8 cellular contexts compared by ENCODE assay signal in genomic region chr15:62119224-62119925, GRCh38. TPM values are rescaled to one million over a fixed set of nuclear protein-coding genes. Genes with fewer than 3 reads are reported as not detected.
DNase-seq lines count a peak whose midpoint lies in the region; ATAC-seq lines count a peak whose summit lies in the region.

No MANE protein-coding gene starts in this region.

- no peaks in the 10 kb centered on the region for H3K4me1 ChIP-seq in muscle layer of duodenum (ENCODE audit: control insufficient read depth in 1 of 2, insufficient read depth in 2 of 2, low read length in 2 of 2)

- H3K27ac ChIP-seq in muscle layer of duodenum (ENCODE audit: low read length) = peak overlapping the region; percentile 68

- H3K27ac Mint-ChIP-seq in activated CD4-positive, alpha-beta T cell treated with anti-CD3 and anti-CD28 coated beads for 36 hours = peak overlapping the region; percentile 94
- H3K27ac Mint-ChIP-seq in effector memory CD8-positive, alpha-beta T cell = peak overlapping the region in 1 of 2 donors; percentile 95

- peak overlapping the region; percentile 2 to 22 for H3K4me3 ChIP-seq in muscle layer of duodenum (ENCODE audit: low read depth in 1 of 2, low read length in 2 of 2)

- no peaks in the 10 kb centered on the region for H3K27me3 ChIP-seq in muscle layer of duodenum (ENCODE audit: low read depth, low read length)

- peak overlapping the region; percentile 17 for H3K4me3 Mint-ChIP-seq in activated CD4-positive, alpha-beta T cell treated with anti-CD3 and anti-CD28 coated beads for 36 hours
- peak overlapping the region; percentile 26 to 40 for H3K4me3 Mint-ChIP-seq in effector memory CD8-positive, alpha-beta T cell

- peaks cover 49% of the 10 kb centered on the region for H3K4me1 Mint-ChIP-seq in activated CD4-positive, alpha-beta T cell treated with anti-CD3 and anti-CD28 coated beads for 36 hours
- peaks cover 7 to 35% of the 10 kb centered on the region in 2 donors for H3K4me1 Mint-ChIP-seq in effector memory CD8-positive, alpha-beta T cell (ENCODE audit: low read depth in 2 of 2)

- H3K36me3 Mint-ChIP-seq in activated CD4-positive, alpha-beta T cell treated with anti-CD3 and anti-CD28 coated beads for 36 hours (ENCODE audit: low read depth) = peaks cover 2% of the 10 kb centered on the region
- H3K36me3 Mint-ChIP-seq in effector memory CD8-positive, alpha-beta T cell (ENCODE audit: insufficient read depth) = peaks cover 3% of the 10 kb centered on the region

- POLR2A ChIA-PET in activated CD4-positive, alpha-beta T cell treated with anti-CD3 and anti-CD28 coated beads for 36 hours (lab: Charles Lee) = interaction anchor here (1.0 kb wide), 1 partner anchor 20 kb away, joined by 3 read pairs; no protein-coding TSS in a partner anchor

- H3K9me3 Mint-ChIP-seq in activated CD4-positive, alpha-beta T cell treated with anti-CD3 and anti-CD28 coated beads for 36 hours (ENCODE audit: low read depth) = no peaks in the 10 kb centered on the region
- no peaks in the 10 kb centered on the region for H3K9me3 Mint-ChIP-seq in effector memory CD8-positive, alpha-beta T cell

- CTCF ChIA-PET in activated CD4-positive, alpha-beta T cell treated with anti-CD3 and anti-CD28 coated beads for 36 hours (lab: Charles Lee) = interaction anchor here (0.9 to 1.3 kb wide), 5 partner anchors 16 to 135 kb away, joined by 3 to 5 read pairs (median 3); no protein-coding TSS in a partner anchor

- intact Hi-C loops in activated CD4-positive, alpha-beta T cell treated with anti-CD3 and anti-CD28 coated beads for 36 hours (cut with DNase I, micrococcal nuclease) = loop anchor here (1.0 to 10.0 kb wide), 7 partner anchors 9 to 595 kb away; partner anchors contain the start of genes C2CD4A (in 1 of the 2) and VPS13C (in 1 of the 2)

- DNase-seq in activated CD4-positive, alpha-beta T cell treated with anti-CD3 and anti-CD28 coated beads for 36 hours = peak; percentile 46
- no peak for DNase-seq in activated CD4-positive, alpha-beta T cell treated with anti-CD3 and anti-CD28 coated beads, Interleukin-2, amount 50 U/mL, for 1 hour
- DNase-seq in SHP77 (lab: John Stamatoyannopoulos, UW) (peak; percentile 76 to 81), DMS79 (lab: John Stamatoyannopoulos, UW) (no peak), NCI-H2081 (lab: John Stamatoyannopoulos, UW) (no peak)
- no peak for DNase-seq in effector memory CD8-positive, alpha-beta T cell

- no peaks in the 10 kb centered on the region for H3K27me3 Mint-ChIP-seq in activated CD4-positive, alpha-beta T cell treated with anti-CD3 and anti-CD28 coated beads for 36 hours
- peaks cover 15 to 38% of the 10 kb centered on the region in 2 donors for H3K27me3 Mint-ChIP-seq in effector memory CD8-positive, alpha-beta T cell

- no peaks in the 10 kb centered on the region for H3K9me3 ChIP-seq in muscle layer of duodenum (ENCODE audit: control insufficient read depth in 1 of 2, low read length in 2 of 2)

- no peaks in the 10 kb centered on the region for H3K36me3 ChIP-seq in muscle layer of duodenum (ENCODE audit: control insufficient read depth in 1 of 2, insufficient read depth in 2 of 2, low read length in 2 of 2)

- ATAC-seq in activated CD4-positive, alpha-beta T cell treated with anti-CD3 and anti-CD28 coated beads for 36 hours = peak; percentile 99
- peak; percentile 54 for ATAC-seq in effector memory CD8-positive, alpha-beta T cell (replicated peaks)
- ATAC-seq in GM18502 (IDR thresholded peaks at IDR 0.05; ENCODE audit: poor library complexity, unreplicated experiment) = no peak

RNA-seq across cellular contexts. Expression of gene C2CD4B, which starts 45.7 kb away (rescaled TPM):
- under 1 TPM; 0.19 to 0.37 TPM for total RNA-seq in activated CD4-positive, alpha-beta T cell treated with anti-CD3 and anti-CD28 coated beads for 36 hours

RNA-seq across cellular contexts. Expression of gene C2CD4A, which starts 52.6 kb away (rescaled TPM):
- total RNA-seq in activated CD4-positive, alpha-beta T cell treated with anti-CD3 and anti-CD28 coated beads for 36 hours = under 1 TPM; 0.61 to 0.73 TPM

RNA-seq across cellular contexts. Expression of gene VPS13C, which starts 59.1 kb away (rescaled TPM):
- 10 to 100 TPM; 40.1 to 47.2 TPM for total RNA-seq in activated CD4-positive, alpha-beta T cell treated with anti-CD3 and anti-CD28 coated beads for 36 hours

Comparison
In these comparisons a context has a peak if more than half of its experiments do, and no peak if none do; other contexts are left out.
1. DNase-seq: peak in activated CD4-positive, alpha-beta T cell treated with anti-CD3 and anti-CD28 coated beads for 36 hours (single experiment) and SHP77 (2 of 2); none in activated CD4-positive, alpha-beta T cell treated with anti-CD3 and anti-CD28 coated beads, Interleukin-2, amount 50 U/mL, for 1 hour (single experiment), effector memory CD8-positive, alpha-beta T cell (0 of 3), DMS79 (single experiment) and NCI-H2081 (0 of 2).